33 cellular contexts compared by ENCODE assay signal in genomic region chr3:11091791-11092190, GRCh38.
"Had no signal": no experiment of that assay in that cellular context is flagged by ENCODE, and none has a peak within 500 bp of the region (broad histone marks: within the 10 kb centered on the region; RNA-seq: fewer than 3 reads in every experiment).

No MANE protein-coding gene starts in this region.

- H3K27ac ChIP-seq: PC-9, VCaP had no signal

- H3K36me3 ChIP-seq: MG63 had no signal

- FAIRE-seq: bronchial epithelial cell, RCC 7860 had no signal

- H3K4me2 ChIP-seq: PC-9 had no signal

- ATAC-seq: activated naive CD8-positive, alpha-beta T cell treated with anti-CD3 and anti-CD28 coated beads, Interleukin-2, amount 50 U/mL, for 24 hours had no signal

- H2AFZ ChIP-seq: PC-9 had no signal

- H3K27me3 ChIP-seq: MG63 had no signal

- H3K4me3 ChIP-seq: MG63, PC-9 had no signal

- DNase-seq: activated B cell treated with CpG ODN at 0.5 μM for 24 hours; activated CD4-positive, alpha-beta memory T cell treated with anti-CD3 and anti-CD28 coated beads for 36 hours; activated CD4-positive, alpha-beta T cell treated with anti-CD3 and anti-CD28 coated beads for 4 hours; activated CD4-positive, alpha-beta T cell treated with anti-CD3 and anti-CD28 coated beads, Interleukin-2, amount 50 U/mL, for 1 hour; activated CD4-positive, CD25-positive, alpha-beta regulatory T cell treated with anti-CD3 and anti-CD28 coated beads, Interleukin-2, amount 50 U/mL, for 72 hours; activated CD8-positive, alpha-beta memory T cell treated with anti-CD3 and anti-CD28 coated beads, Interleukin-2, amount 50 U/mL, for 4 hours; activated effector memory CD4-positive, alpha-beta T cell treated with Interleukin-2 at 50 U/mL for 16 hours; activated naive CD4-positive, alpha-beta T cell treated with anti-CD3 and anti-CD28 coated beads, Interleukin-2, amount 10 ng/mL, durations not matched to agents 7 days and 5 days; activated naive CD8-positive, alpha-beta T cell treated with anti-CD3 and anti-CD28 coated beads, Interleukin-2, amount 50 U/mL, for 24 hours; activated T-cell treated with anti-CD3 and anti-CD28 coated beads, Interleukin-2, amount 50 U/mL, for 48 hours; Kasumi-1; KG1; MV-4-11; NCI-H1092; NCI-H1417; NCI-H146; NCI-H187; NCI-H2029 treated with DMSO at 0.1 percent for 48 hours; NCI-H2107; NCI-H2171; NCI-H510A; NCI-H526; NCI-H748 treated with DMSO at 0.1 percent for 48 hours; NK-92 treated with Interleukin-12 subunit alpha and Interleukin-12 subunit beta, amount 100 ng/mL, for 24 hours; SW 1271; T-helper 1 cell; T-helper 2 cell; T-helper 9 cell had no signal

- H3K9me3 ChIP-seq: MG63 had no signal
